ENCODE assay signal across 2 cellular contexts in the genomic region with DNA sequence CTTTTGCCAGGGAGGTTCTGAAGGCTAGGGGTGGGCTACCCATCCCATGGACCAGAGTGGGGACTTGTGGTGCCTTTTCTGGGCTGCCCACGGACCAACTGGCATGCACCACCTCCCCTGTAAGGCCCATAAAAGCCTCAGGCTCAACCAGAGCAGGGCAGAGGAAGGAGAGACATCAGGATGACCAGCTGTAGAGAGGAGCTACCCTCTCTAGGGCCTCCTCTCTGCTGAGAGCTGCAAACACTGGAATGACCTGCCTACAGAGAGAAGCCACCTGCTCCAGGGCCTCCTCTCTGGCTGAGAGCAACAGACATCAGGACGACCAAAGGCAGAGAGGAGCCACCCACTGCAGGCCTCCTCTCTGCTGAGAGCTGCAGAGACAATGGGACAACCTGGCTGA.
TF ChIP-seq lines count a peak whose summit lies in the region.

No MANE protein-coding gene starts in this region.

TF ChIP-seq in H1, 55 proteins besides CTCF, POLR2A, EP300 and RAD21:
- TF ChIP-seq, protein P1, sequence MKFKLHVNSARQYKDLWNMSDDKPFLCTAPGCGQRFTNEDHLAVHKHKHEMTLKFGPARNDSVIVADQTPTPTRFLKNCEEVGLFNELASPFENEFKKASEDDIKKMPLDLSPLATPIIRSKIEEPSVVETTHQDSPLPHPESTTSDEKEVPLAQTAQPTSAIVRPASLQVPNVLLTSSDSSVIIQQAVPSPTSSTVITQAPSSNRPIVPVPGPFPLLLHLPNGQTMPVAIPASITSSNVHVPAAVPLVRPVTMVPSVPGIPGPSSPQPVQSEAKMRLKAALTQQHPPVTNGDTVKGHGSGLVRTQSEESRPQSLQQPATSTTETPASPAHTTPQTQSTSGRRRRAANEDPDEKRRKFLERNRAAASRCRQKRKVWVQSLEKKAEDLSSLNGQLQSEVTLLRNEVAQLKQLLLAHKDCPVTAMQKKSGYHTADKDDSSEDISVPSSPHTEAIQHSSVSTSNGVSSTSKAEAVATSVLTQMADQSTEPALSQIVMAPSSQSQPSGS (IDR thresholded peaks at IDR 0.05; ENCODE audit: low read length): no peak
- no peak for TF ChIP-seq CHD2 (IDR thresholded peaks at IDR 0.05; ENCODE audit: low read length)
TF ChIP-seq in H1: peak in this region for 0.

TF ChIP-seq in HepG2, 621 proteins besides CTCF, POLR2A, EP300 and RAD21:
- TF ChIP-seq CCDC6 (CRISPR knock-in tag; IDR thresholded peaks at IDR 0.05) (no peak), ZNF446 (CRISPR knock-in tag; IDR thresholded peaks at IDR 0.05) (no peak), SMC3 (IDR thresholded peaks at IDR 0.05; ENCODE audit: low read length) (no peak), RARA (CRISPR knock-in tag; IDR thresholded peaks at IDR 0.05) (no peak), REL (CRISPR knock-in tag; conservative IDR thresholded peaks at IDR 0.05) (no peak), HOXD1 (CRISPR knock-in tag; IDR thresholded peaks at IDR 0.05) (no peak), ZMYM2 (CRISPR knock-in tag; IDR thresholded peaks at IDR 0.05) (no peak), TBX2 (CRISPR knock-in tag; IDR thresholded peaks at IDR 0.05; ENCODE audit: borderline replicate concordance) (no peak), ZSCAN12 (CRISPR knock-in tag; IDR thresholded peaks at IDR 0.05) (no peak)
